In the genomic region with DNA sequence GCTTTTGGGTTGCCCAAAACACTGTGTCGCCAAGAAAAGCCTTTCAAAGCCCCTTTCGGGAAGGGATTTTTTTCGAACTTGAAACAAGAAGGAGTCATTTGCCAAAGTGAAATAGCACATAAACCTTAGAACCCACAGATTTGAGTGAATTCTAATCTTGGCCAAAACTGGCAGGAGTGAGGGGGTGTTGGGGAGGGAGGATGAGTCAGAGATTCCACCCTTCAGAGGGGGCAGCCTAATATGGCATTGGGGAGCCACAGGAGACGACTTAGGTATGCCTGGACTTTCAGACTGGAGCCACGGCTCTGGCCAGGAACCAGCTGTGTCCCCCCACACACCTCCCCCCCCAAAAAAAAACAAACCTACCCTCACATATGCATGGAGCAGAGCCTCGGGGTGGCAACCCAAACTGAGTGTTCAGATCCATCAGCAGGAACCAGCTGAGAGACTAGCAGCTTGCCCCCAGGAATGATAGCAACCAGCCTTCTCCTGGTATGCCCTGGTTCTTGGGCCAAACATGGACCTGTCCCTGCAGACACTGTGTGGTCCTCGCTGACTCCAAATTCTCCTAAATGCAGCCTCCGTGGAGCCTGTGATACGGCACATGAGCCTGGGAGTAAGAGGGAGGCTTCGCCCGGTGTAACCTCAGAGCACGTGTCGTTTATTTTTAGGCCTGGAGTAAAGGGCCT, we compare ENCODE assay signal across 15 cellular contexts.
DNase-seq lines count a peak whose midpoint lies in the region; ATAC-seq and TF ChIP-seq lines count a peak whose summit lies in the region.
"Had no signal": no experiment of that assay in that cellular context is flagged by ENCODE, and none has a peak within 500 bp of the region (broad histone marks: within the 10 kb centered on the region; RNA-seq: fewer than 3 reads in every experiment).

No MANE protein-coding gene starts in this region.

- no peaks in the 10 kb centered on the region for H3K27me3 ChIP-seq in Caco-2 (replicated peaks; ENCODE audit: control insufficient read depth, insufficient read depth, low read length)
- H3K27me3 ChIP-seq: tibial nerve had no signal

- CTCF ChIA-PET in Caco-2 (lab: Charles Lee), result interaction anchor here (0.6 kb wide), 1 partner anchor 372 kb away, joined by 3 read pairs; no protein-coding TSS in a partner anchor

- H3K4me3 Mint-ChIP-seq in Caco-2 (ENCODE audit: unreplicated experiment), result no peak overlapping the region
- H3K4me3 Mint-ChIP-seq: activated CD8-positive, alpha-beta T cell treated with anti-CD3 and anti-CD28 coated beads, Interleukin-2, amount 10 ng/mL, durations not matched to agents 7 days and 5 days; B cell had no signal

- TF ChIP-seq POLR2A in GM18505 (IDR thresholded peaks at IDR 0.05; ENCODE audit: borderline replicate concordance, extremely low read depth, insufficient read depth, insufficient read length), result no peak

- no peaks in the 10 kb centered on the region for H3K9me3 ChIP-seq in Caco-2
- H3K9me3 ChIP-seq: heart left ventricle, tibial nerve had no signal

- H3K4me1 ChIP-seq in Caco-2, result peaks cover 15% of the 10 kb centered on the region
- H3K4me1 ChIP-seq: tibial nerve had no signal

- no peaks in the 10 kb centered on the region for H3K27me3 Mint-ChIP-seq in Caco-2 (ENCODE audit: insufficient read depth, unreplicated experiment)
- H3K27me3 Mint-ChIP-seq: B cell had no signal

- H3K36me3 Mint-ChIP-seq in Caco-2 (ENCODE audit: insufficient read depth, unreplicated experiment), result no peaks in the 10 kb centered on the region

- no peaks in the 10 kb centered on the region for H3K9me3 Mint-ChIP-seq in Caco-2 (ENCODE audit: unreplicated experiment)

- POLR2A ChIA-PET in Caco-2 (lab: Charles Lee), result no interaction called here

- intact Hi-C loops in Caco-2 (cut with micrococcal nuclease; ENCODE audit: unreplicated experiment), result no loop called here
- intact Hi-C loops in sciatic nerve (cut with DNase I), result no loop called here

- H3K4me3 ChIP-seq in Caco-2 (ENCODE audit: low read depth, low read length), result no peak overlapping the region
- H3K4me3 ChIP-seq: heart left ventricle, lung, tibial nerve had no signal

- peak; percentile 55 for ATAC-seq in sciatic nerve
- ATAC-seq in GM21423 (IDR thresholded peaks at IDR 0.05; ENCODE audit: unreplicated experiment), result no peak
- ATAC-seq in GM18505 (IDR thresholded peaks at IDR 0.05; ENCODE audit: unreplicated experiment), result no peak
- ATAC-seq: activated CD8-positive, alpha-beta T cell treated with anti-CD3 and anti-CD28 coated beads, Interleukin-2, amount 10 ng/mL, durations not matched to agents 7 days and 5 days had no signal

- no TSS peak for BruUV-seq in Caco-2 (replicated peaks; lab: Mats Ljungman, UMichigan)

- peak overlapping the region; percentile 50 for H3K27ac Mint-ChIP-seq in Caco-2 (ENCODE audit: unreplicated experiment)
- H3K27ac Mint-ChIP-seq: activated CD8-positive, alpha-beta T cell treated with anti-CD3 and anti-CD28 coated beads, Interleukin-2, amount 10 ng/mL, durations not matched to agents 7 days and 5 days; B cell had no signal

- DNase-seq in Caco-2, result no peak
- DNase-seq in RPMI7951 (ENCODE audit: low read depth), result peak; percentile 14
- DNase-seq in fibroblast of the conjunctiva (ENCODE audit: low read depth), result peak; percentile 17
- DNase-seq in sciatic nerve (ENCODE audit: low spot score), result no peak
- DNase-seq in activated CD4-positive, alpha-beta T cell treated with anti-CD3 and anti-CD28 coated beads for 4 hours, result no peak
- DNase-seq in activated T-cell treated with anti-CD3 and anti-CD28 coated beads, Interleukin-2, amount 50 U/mL, for 1 hour, result no peak
- DNase-seq: activated CD8-positive, alpha-beta T cell treated with anti-CD3 and anti-CD28 coated beads, Interleukin-2, amount 10 ng/mL, durations not matched to agents 7 days and 5 days; activated gamma-delta T cell; DND-41; heart left ventricle had no signal

- H3K36me3 ChIP-seq in Caco-2 (ENCODE audit: control insufficient read depth, insufficient read depth, low read length), result no peaks in the 10 kb centered on the region; the same call in 1 of the 2 replicates
- H3K36me3 ChIP-seq: heart left ventricle, tibial nerve had no signal

- H3K4me1 Mint-ChIP-seq in Caco-2 (ENCODE audit: low read depth, unreplicated experiment), result peaks cover 22% of the 10 kb centered on the region
- H3K4me1 Mint-ChIP-seq: B cell had no signal

- TF ChIP-seq CTCF in Caco-2 (IDR thresholded peaks at IDR 0.05; ENCODE audit: insufficient read depth in 1 of 2, low read depth in 1 of 2, low read length in 1 of 2, severe bottlenecking in 1 of 2, unreplicated experiment in 1 of 2), result no peak

Comparison
In these comparisons a context has a peak if more than half of its experiments do, and no peak if none do; other contexts are left out.
1. DNase-seq: peak in RPMI7951 (single experiment) and fibroblast of the conjunctiva (single experiment); none in Caco-2 (0 of 2), sciatic nerve (single experiment), activated CD4-positive, alpha-beta T cell treated with anti-CD3 and anti-CD28 coated beads for 4 hours (0 of 2) and activated T-cell treated with anti-CD3 and anti-CD28 coated beads, Interleukin-2, amount 50 U/mL, for 1 hour (single experiment).